8 cellular contexts compared by ENCODE assay signal in the genomic region with DNA sequence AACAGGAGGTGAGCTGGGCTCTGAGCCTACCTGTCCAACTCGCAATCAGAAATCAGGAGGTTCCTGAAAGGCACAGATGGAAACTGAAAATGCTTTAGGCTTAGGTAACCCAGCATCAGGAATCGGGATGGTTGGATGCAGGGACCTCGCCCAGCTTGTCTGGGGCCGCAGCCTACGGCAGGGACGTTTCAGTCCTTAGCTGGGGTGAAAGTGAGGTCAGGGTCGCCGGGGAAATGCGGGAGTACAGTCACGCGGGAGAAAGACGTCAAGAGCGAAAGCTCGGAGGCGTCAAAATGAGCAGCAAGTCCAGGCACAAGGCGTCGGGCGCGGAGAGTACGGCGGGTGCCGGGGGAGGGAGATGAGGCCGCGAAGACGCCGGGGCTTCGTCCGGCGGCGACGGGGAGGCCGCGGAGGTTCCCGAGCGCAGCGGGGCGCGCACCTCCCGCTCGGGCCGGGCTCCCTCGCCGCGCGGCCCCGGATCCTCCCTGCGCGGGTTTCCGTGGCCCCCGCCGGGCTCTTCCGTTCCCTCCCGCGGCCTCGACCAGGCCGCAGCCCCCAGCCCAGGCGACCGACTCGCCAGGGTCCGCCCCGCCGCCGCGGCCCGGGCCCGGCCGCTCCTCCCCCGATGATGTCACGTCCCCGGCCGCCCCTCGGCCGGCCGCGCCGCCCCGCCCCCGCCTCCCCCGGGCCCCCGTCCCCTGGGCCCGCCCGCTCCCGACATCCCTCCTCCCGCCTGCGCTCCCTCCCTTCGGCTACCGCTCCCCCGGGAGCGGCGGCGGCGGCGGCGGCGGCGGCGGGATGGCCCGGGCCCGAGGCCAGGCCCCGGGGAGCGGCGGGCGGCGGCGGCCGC. TPM values are rescaled to one million over a fixed set of nuclear protein-coding genes. Genes with fewer than 3 reads are reported as not detected.
DNase-seq lines count a peak whose midpoint lies in the region; ATAC-seq and TF ChIP-seq lines count a peak whose summit lies in the region.

A gene with protein sequence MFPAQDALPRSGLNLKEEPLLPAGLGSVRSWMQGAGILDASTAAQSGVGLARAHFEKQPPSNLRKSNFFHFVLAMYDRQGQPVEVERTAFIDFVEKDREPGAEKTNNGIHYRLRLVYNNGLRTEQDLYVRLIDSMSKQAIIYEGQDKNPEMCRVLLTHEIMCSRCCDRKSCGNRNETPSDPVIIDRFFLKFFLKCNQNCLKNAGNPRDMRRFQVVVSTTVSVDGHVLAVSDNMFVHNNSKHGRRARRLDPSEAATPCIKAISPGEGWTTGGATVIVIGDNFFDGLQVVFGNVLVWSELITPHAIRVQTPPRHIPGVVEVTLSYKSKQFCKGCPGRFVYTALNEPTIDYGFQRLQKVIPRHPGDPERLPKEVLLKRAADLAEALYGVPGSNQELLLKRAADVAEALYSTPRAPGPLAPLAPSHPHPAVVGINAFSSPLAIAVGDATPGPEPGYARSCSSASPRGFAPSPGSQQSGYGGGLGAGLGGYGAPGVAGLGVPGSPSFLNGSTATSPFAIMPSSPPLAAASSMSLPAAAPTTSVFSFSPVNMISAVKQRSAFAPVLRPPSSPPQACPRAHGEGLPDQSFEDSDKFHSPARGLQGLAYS (plus strand): TSS at position 745 of the 850 bp plus-strand sequence. CDS start 866 bp downstream, outside the sequence.

- peaks cover 42% of the 10 kb centered on the region for H3K27me3 Mint-ChIP-seq in brain

- H3K36me3 ChIP-seq in sigmoid colon, result no peaks in the 10 kb centered on the region

- no peaks in the 10 kb centered on the region for H3K27me3 ChIP-seq in sigmoid colon

- TF ChIP-seq EP300 in sigmoid colon (IDR thresholded peaks at IDR 0.05), result peak in 1 of 4 donors; percentile 55

- no peaks in the 10 kb centered on the region for H3K36me3 Mint-ChIP-seq in brain

- peak within 1 kb of the TSS; percentile 81 to 96 (median 92) for H3K27ac ChIP-seq in sigmoid colon

- peak within 1 kb of the TSS; percentile 87 to 99 (median 91) for H3K27ac Mint-ChIP-seq in brain

- TF ChIP-seq CTCF in brain (conservative IDR thresholded peaks at IDR 0.05), result no peak
- TF ChIP-seq CTCF in sigmoid colon (IDR thresholded peaks at IDR 0.05), result no peak

- intact Hi-C loops in sigmoid colon (cut with DNase I), result loop anchor here (1.0 to 10.0 kb wide), 4 partner anchors 28 to 313 kb away; partner anchors contain the start of genes IDH3B, PCED1A and VPS16

- peak; percentile 23 to 32 for DNase-seq in activated CD4-positive, alpha-beta T cell treated with anti-CD3 and anti-CD28 coated beads for 4 hours
- DNase-seq in activated CD4-positive, alpha-beta T cell treated with anti-CD3 and anti-CD28 coated beads, Interleukin-2, amount 50 U/mL, for 1 hour, result no peak
- DNase-seq in RPMI8226 (peak; percentile 43), sigmoid colon (peak; percentile 86)

- no peak for TF ChIP-seq POLR2A in sigmoid colon (IDR thresholded peaks at IDR 0.05)

- H3K4me3 Mint-ChIP-seq in brain, result peak within 1 kb of the TSS; percentile 89 to 99 (median 94)

- peaks cover 0 to 23% (median 20%) of the 10 kb centered on the region in 4 donors for H3K4me1 ChIP-seq in sigmoid colon

- 2 to 4% methylated on average over 106 of the region's 106 CpGs for WGBS in sigmoid colon, 2 donors

- peaks cover 57% of the 10 kb centered on the region for H3K4me1 Mint-ChIP-seq in brain

- H3K4me3 ChIP-seq in iPS-18c (ENCODE audit: insufficient read depth, low read depth, low read length) (peak within 1 kb of the TSS; percentile 41; the same call in 1 of the 2 replicates), sigmoid colon (peak within 1 kb of the TSS; percentile 39 to 72 (median 70))

- ATAC-seq in GM19455 (IDR thresholded peaks at IDR 0.05; ENCODE audit: unreplicated experiment) (no peak), GM21825 (IDR thresholded peaks at IDR 0.05; ENCODE audit: unreplicated experiment) (no peak)

- peaks cover 0 to 6% (median 0%) of the 10 kb centered on the region in 5 experiments for H3K9me3 Mint-ChIP-seq in brain

- H3K9me3 ChIP-seq in iPS-18c (ENCODE audit: control insufficient read depth, insufficient read depth, low read length) (peaks cover 3% of the 10 kb centered on the region), sigmoid colon (no peaks in the 10 kb centered on the region)

RNA-seq across cellular contexts. Expression of the gene that starts here (rescaled TPM):
- 20.4 TPM for polyA plus RNA-seq in brain (ENCODE audit: insufficient read depth, low read depth, low replicate concordance)
- 10 to 100 TPM; 14.8 to 37.5 (median 30.8) TPM for total RNA-seq in sigmoid colon
- polyA plus RNA-seq in sigmoid colon, result 1 to 10 TPM; 1.2 to 4.6 (median 1.2) TPM
